ENCODE assay signal across 17 cellular contexts in genomic region chr5:94690778-94691177, GRCh38.
DNase-seq lines count a peak whose midpoint lies in the region; ATAC-seq and TF ChIP-seq lines count a peak whose summit lies in the region.
"Had no signal": no experiment of that assay in that cellular context is flagged by ENCODE, and none has a peak within 500 bp of the region (broad histone marks: within the 10 kb centered on the region; RNA-seq: fewer than 3 reads in every experiment).

No MANE protein-coding gene starts in this region.

- DNase-seq in NCI-H748 (lab: John Stamatoyannopoulos, UW; ENCODE audit: unreplicated experiment) (peak; percentile 44), NCI-H748 treated with DMSO at 0.1 percent for 48 hours (lab: John Stamatoyannopoulos, UW) (no peak), NCI-H345 (lab: John Stamatoyannopoulos, UW) (peak; percentile 12), COLO668 (lab: John Stamatoyannopoulos, UW; ENCODE audit: unreplicated experiment) (no peak), glutamatergic neuron (no peak)
- DNase-seq in central memory CD8-positive, alpha-beta T cell (ENCODE audit: low spot score in 2 of 2), result no peak
- DNase-seq in stimulated activated effector memory CD8-positive, alpha-beta T cell treated with anti-CD3 and anti-CD28 coated beads, Interleukin-12 subunit alpha, Interleukin-12 subunit beta, amount 100 ng/mL, for 72 hours (ENCODE audit: low spot score in 2 of 2), result no peak
- DNase-seq: CD4-positive, CD25-positive, alpha-beta regulatory T cell; H7; head of caudate nucleus; NCI-H774; RPMI8226; stimulated activated CD4-positive, alpha-beta T cell treated with anti-CD3 and anti-CD28 coated beads, Interleukin-4, amount 100 ng/mL, for 4 hours; T-helper 1 cell had no signal

- H3K27me3 Mint-ChIP-seq in central memory CD8-positive, alpha-beta T cell, result no peaks in the 10 kb centered on the region
- no peaks in the 10 kb centered on the region for H3K27me3 Mint-ChIP-seq in glutamatergic neuron (ENCODE audit: unreplicated experiment)
- H3K27me3 Mint-ChIP-seq: CD4-positive, CD25-positive, alpha-beta regulatory T cell; dendritic cell treated with granulocyte-macrophage colony-stimulating factor and Interleukin-4, amounts not matched to agents 40 ng/mL and 50 ng/mL, for 4 days had no signal

- no peak for TF ChIP-seq CTCF in glutamatergic neuron (IDR thresholded peaks at IDR 0.05; ENCODE audit: partially characterized antibody, unreplicated experiment)

- H3K9me3 Mint-ChIP-seq in central memory CD8-positive, alpha-beta T cell, result no peaks in the 10 kb centered on the region
- H3K9me3 Mint-ChIP-seq in stimulated activated effector memory CD8-positive, alpha-beta T cell treated with anti-CD3 and anti-CD28 coated beads, Interleukin-12 subunit alpha, Interleukin-12 subunit beta, amount 100 ng/mL, for 72 hours, result no peaks in the 10 kb centered on the region
- no peaks in the 10 kb centered on the region for H3K9me3 Mint-ChIP-seq in glutamatergic neuron (ENCODE audit: unreplicated experiment)
- H3K9me3 Mint-ChIP-seq: CD4-positive, CD25-positive, alpha-beta regulatory T cell; dendritic cell treated with granulocyte-macrophage colony-stimulating factor and Interleukin-4, amounts not matched to agents 40 ng/mL and 50 ng/mL, for 4 days had no signal

- H3K4me1 Mint-ChIP-seq in central memory CD8-positive, alpha-beta T cell, result peaks cover 5% of the 10 kb centered on the region
- H3K4me1 Mint-ChIP-seq in stimulated activated effector memory CD8-positive, alpha-beta T cell treated with anti-CD3 and anti-CD28 coated beads, Interleukin-12 subunit alpha, Interleukin-12 subunit beta, amount 100 ng/mL, for 72 hours, result peaks cover 9% of the 10 kb centered on the region
- H3K4me1 Mint-ChIP-seq in glutamatergic neuron (ENCODE audit: low read depth, unreplicated experiment), result peaks cover 5% of the 10 kb centered on the region

- H3K4me3 Mint-ChIP-seq in central memory CD8-positive, alpha-beta T cell, result no peak overlapping the region
- no peak overlapping the region for H3K4me3 Mint-ChIP-seq in stimulated activated effector memory CD8-positive, alpha-beta T cell treated with anti-CD3 and anti-CD28 coated beads, Interleukin-12 subunit alpha, Interleukin-12 subunit beta, amount 100 ng/mL, for 72 hours
- no peak overlapping the region for H3K4me3 Mint-ChIP-seq in glutamatergic neuron (ENCODE audit: unreplicated experiment)
- H3K4me3 Mint-ChIP-seq: CD4-positive, CD25-positive, alpha-beta regulatory T cell; dendritic cell treated with granulocyte-macrophage colony-stimulating factor and Interleukin-4, amounts not matched to agents 40 ng/mL and 50 ng/mL, for 4 days had no signal

- H3K36me3 Mint-ChIP-seq in central memory CD8-positive, alpha-beta T cell (ENCODE audit: insufficient read depth), result peaks cover 26% of the 10 kb centered on the region
- peaks cover 86% of the 10 kb centered on the region for H3K36me3 Mint-ChIP-seq in stimulated activated effector memory CD8-positive, alpha-beta T cell treated with anti-CD3 and anti-CD28 coated beads, Interleukin-12 subunit alpha, Interleukin-12 subunit beta, amount 100 ng/mL, for 72 hours
- H3K36me3 Mint-ChIP-seq in glutamatergic neuron (ENCODE audit: unreplicated experiment), result no peaks in the 10 kb centered on the region

- peak overlapping the region; percentile 77 for H3K27ac Mint-ChIP-seq in central memory CD8-positive, alpha-beta T cell (ENCODE audit: low read depth)
- peak overlapping the region; percentile 8 for H3K27ac Mint-ChIP-seq in stimulated activated effector memory CD8-positive, alpha-beta T cell treated with anti-CD3 and anti-CD28 coated beads, Interleukin-12 subunit alpha, Interleukin-12 subunit beta, amount 100 ng/mL, for 72 hours
- no peak overlapping the region for H3K27ac Mint-ChIP-seq in glutamatergic neuron (ENCODE audit: unreplicated experiment)
- H3K27ac Mint-ChIP-seq: CD4-positive, CD25-positive, alpha-beta regulatory T cell; dendritic cell treated with granulocyte-macrophage colony-stimulating factor and Interleukin-4, amounts not matched to agents 40 ng/mL and 50 ng/mL, for 4 days had no signal

- no peak for ATAC-seq in central memory CD8-positive, alpha-beta T cell (replicated peaks; ENCODE audit: extremely low read depth, poor library complexity, severe bottlenecking)
- ATAC-seq in stimulated activated effector memory CD8-positive, alpha-beta T cell treated with anti-CD3 and anti-CD28 coated beads, Interleukin-12 subunit alpha, Interleukin-12 subunit beta, amount 100 ng/mL, for 72 hours, result no peak
- ATAC-seq in GM18517 (IDR thresholded peaks at IDR 0.05; ENCODE audit: unreplicated experiment), result no peak
- ATAC-seq: HepG2 had no signal

Comparison
In these comparisons a context has a peak if more than half of its experiments do, and no peak if none do; other contexts are left out.
1. DNase-seq: peak in NCI-H748 (single experiment) and NCI-H345 (single experiment); none in NCI-H748 treated with DMSO at 0.1 percent for 48 hours (single experiment), central memory CD8-positive, alpha-beta T cell (0 of 2), stimulated activated effector memory CD8-positive, alpha-beta T cell treated with anti-CD3 and anti-CD28 coated beads, Interleukin-12 subunit alpha, Interleukin-12 subunit beta, amount 100 ng/mL, for 72 hours (0 of 2), COLO668 (single experiment) and glutamatergic neuron (single experiment).